Comparison of ENCODE assay signal across 18 cellular contexts in the genomic region with DNA sequence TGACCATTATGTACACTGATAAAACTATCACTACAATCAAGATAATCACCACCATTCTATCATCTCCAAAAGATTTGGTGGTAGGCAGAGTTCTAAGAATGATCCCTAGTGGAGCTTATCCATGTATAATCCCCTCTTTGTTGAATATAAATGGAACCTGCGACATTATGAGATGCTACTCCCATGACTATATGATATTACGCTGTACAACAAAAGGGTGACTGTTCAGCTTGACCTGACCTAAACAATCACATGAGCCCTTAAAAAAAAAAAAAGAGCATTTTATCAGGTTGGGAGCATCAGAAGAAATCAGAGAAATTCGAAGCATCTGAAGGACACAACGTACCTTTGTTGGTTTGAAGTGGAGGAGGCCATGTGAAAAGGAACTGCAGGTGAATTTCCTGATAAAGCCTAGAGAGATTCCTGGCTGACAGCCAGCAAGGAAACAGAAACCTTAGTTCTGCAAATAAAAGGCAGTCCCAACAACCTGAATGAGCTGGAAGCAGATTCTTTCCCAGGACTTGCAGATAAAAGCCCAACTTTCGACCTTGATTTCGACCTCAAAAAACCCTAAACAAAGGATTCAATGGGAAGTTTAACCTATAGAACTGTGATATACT.
A peak's percentile ranks its signal among the peaks of the same experiment; 100 is the strongest.
DNase-seq lines count a peak whose midpoint lies in the region; ATAC-seq and TF ChIP-seq lines count a peak whose summit lies in the region.
"Had no signal": no experiment of that assay in that cellular context is flagged by ENCODE, and none has a peak within 500 bp of the region (broad histone marks: within the 10 kb centered on the region; RNA-seq: fewer than 3 reads in every experiment).

No MANE protein-coding gene starts in this region.

- H3K9ac ChIP-seq in colonic mucosa (ENCODE audit: low read depth in 2 of 2, low read length in 2 of 2) = no peak overlapping the region

- no peak for ATAC-seq in GM18858 (IDR thresholded peaks at IDR 0.05; ENCODE audit: unreplicated experiment)
- ATAC-seq: activated T-helper 17 cell treated with anti-CD3 and anti-CD28 coated beads, Interleukin-2, amount 50 U/mL, for 72 hours; GM12878; heart left ventricle; HepG2 had no signal

- no peak overlapping the region for H3K27ac ChIP-seq in colonic mucosa
- H3K27ac ChIP-seq in prostate gland = no peak overlapping the region
- no peak overlapping the region for H3K27ac ChIP-seq in left ventricle myocardium inferior (replicated peaks)
- H3K27ac ChIP-seq: heart left ventricle, Peyer's patch, SK-N-MC, uterus had no signal

- peak; percentile 85 for DNase-seq in DMS53 (lab: John Stamatoyannopoulos, UW)
- DNase-seq in NCI-H187 (lab: John Stamatoyannopoulos, UW) = peak; percentile 3 to 7
- peak; percentile 84 for DNase-seq in colonic mucosa
- peak; percentile 22 for DNase-seq in prostate gland (ENCODE audit: low spot score)
- DNase-seq in left ventricle myocardium inferior = no peak
- DNase-seq in NCI-H774 (lab: John Stamatoyannopoulos, UW) = no peak
- DNase-seq: DMS 273 treated with DMSO at 0.1 percent for 48 hours, heart left ventricle, NCI-H446 treated with DMSO at 0.1 percent for 48 hours, Peyer's patch, substantia nigra, T-helper 2 cell, uterus had no signal

- H3K4me3 ChIP-seq in colonic mucosa = no peak overlapping the region
- H3K4me3 ChIP-seq in prostate gland = no peak overlapping the region
- no peak overlapping the region for H3K4me3 ChIP-seq in left ventricle myocardium inferior
- H3K4me3 ChIP-seq: GM12878, heart left ventricle, Peyer's patch, SK-N-MC, uterus had no signal

- intact Hi-C loops in colonic mucosa (cut with DNase I) (no loop called here), prostate gland (cut with DNase I) (no loop called here), left ventricle myocardium inferior (cut with micrococcal nuclease) (no loop called here)

- no peaks in the 10 kb centered on the region for H3K36me3 ChIP-seq in colonic mucosa
- no peaks in the 10 kb centered on the region for H3K36me3 ChIP-seq in prostate gland
- H3K36me3 ChIP-seq in left ventricle myocardium inferior = no peaks in the 10 kb centered on the region
- H3K36me3 ChIP-seq: heart left ventricle, Peyer's patch, uterus had no signal

- 56% methylated on average over 6 of the region's 6 CpGs for WGBS in prostate gland

- no peak for TF ChIP-seq POLR2A in prostate gland (IDR thresholded peaks at IDR 0.05)

- TF ChIP-seq CTCF in colonic mucosa (IDR thresholded peaks at IDR 0.05) (no peak), prostate gland (IDR thresholded peaks at IDR 0.05) (no peak), left ventricle myocardium inferior (IDR thresholded peaks at IDR 0.05; ENCODE audit: borderline replicate concordance) (no peak)

- no peaks in the 10 kb centered on the region for H3K27me3 ChIP-seq in colonic mucosa
- H3K27me3 ChIP-seq in prostate gland (replicated peaks; ENCODE audit: insufficient read depth) = no peaks in the 10 kb centered on the region
- peaks cover 37% of the 10 kb centered on the region for H3K27me3 ChIP-seq in left ventricle myocardium inferior (ENCODE audit: low read depth)
- H3K27me3 ChIP-seq: Peyer's patch, uterus had no signal

- no peaks in the 10 kb centered on the region for H3K4me1 ChIP-seq in colonic mucosa
- no peaks in the 10 kb centered on the region for H3K4me1 ChIP-seq in prostate gland (replicated peaks)
- H3K4me1 ChIP-seq in left ventricle myocardium inferior = no peaks in the 10 kb centered on the region
- H3K4me1 ChIP-seq: heart left ventricle, Peyer's patch, uterus had no signal

- no peaks in the 10 kb centered on the region for H3K9me3 ChIP-seq in colonic mucosa
- no peaks in the 10 kb centered on the region for H3K9me3 ChIP-seq in prostate gland
- peaks cover 6% of the 10 kb centered on the region for H3K9me3 ChIP-seq in left ventricle myocardium inferior (replicated peaks)
- H3K9me3 ChIP-seq: Peyer's patch, uterus had no signal

Comparison
In these comparisons a context has a peak if more than half of its experiments do, and no peak if none do; other contexts are left out.
1. DNase-seq: peak in DMS53 (single experiment), NCI-H187 (2 of 2), colonic mucosa (single experiment) and prostate gland (single experiment); none in left ventricle myocardium inferior (single experiment) and NCI-H774 (single experiment).